ENCODE assay signal across 1 cellular context in the genomic region with DNA sequence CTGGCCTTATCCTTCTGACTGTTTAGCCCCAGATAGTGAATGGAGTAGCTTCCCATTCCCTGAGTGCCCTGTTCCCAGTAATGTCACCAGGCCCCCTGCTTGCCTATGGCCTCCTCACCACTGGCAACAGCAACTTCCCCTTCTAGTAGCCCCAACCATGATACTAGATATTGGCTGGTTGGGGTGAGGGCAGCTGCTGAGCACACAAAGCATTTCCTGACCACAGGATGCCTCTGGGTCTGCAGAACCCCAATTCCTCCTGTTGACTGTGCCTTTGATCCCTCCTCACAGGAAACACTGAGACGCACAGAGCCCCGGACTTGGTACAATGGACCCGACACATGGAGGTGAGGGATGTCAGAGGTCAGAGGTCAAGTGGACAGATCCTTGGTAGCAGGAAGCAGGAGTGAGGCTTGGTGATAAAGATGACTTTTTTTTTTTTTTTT.
TF ChIP-seq lines count a peak whose summit lies in the region.

No MANE protein-coding gene starts in this region.

TF ChIP-seq in GM12878, 131 proteins besides CTCF, POLR2A, EP300 and RAD21:
- TF ChIP-seq CHD1 (IDR thresholded peaks at IDR 0.05; ENCODE audit: low read depth, low read length) (no peak), RUNX3 (IDR thresholded peaks at IDR 0.05; ENCODE audit: low read length) (peak; percentile 20; the same call in 1 of the 2 replicates), NR2C1 (IDR thresholded peaks at IDR 0.05) (peak; percentile 86), NR2F1 (conservative IDR thresholded peaks at IDR 0.05) (peak; percentile 93), IKZF1 (conservative IDR thresholded peaks at IDR 0.05) (peak; percentile 36), NR2C2 (IDR thresholded peaks at IDR 0.05; ENCODE audit: borderline replicate concordance, control insufficient read depth, insufficient read length, low read depth) (peak; percentile 70), TAF1 (IDR thresholded peaks at IDR 0.05; ENCODE audit: borderline replicate concordance, low read depth, low read length) (no peak), IKZF2 (IDR thresholded peaks at IDR 0.05) (peak; percentile 24 to 29; a peak in 1 of 4 replicates), BACH1 (IDR thresholded peaks at IDR 0.05; ENCODE audit: borderline replicate concordance) (no peak), MTA2 (IDR thresholded peaks at IDR 0.05; ENCODE audit: low read depth) (no peak), CREB1 (IDR thresholded peaks at IDR 0.05; ENCODE audit: low read depth) (no peak)
- TF ChIP-seq, protein P1, sequence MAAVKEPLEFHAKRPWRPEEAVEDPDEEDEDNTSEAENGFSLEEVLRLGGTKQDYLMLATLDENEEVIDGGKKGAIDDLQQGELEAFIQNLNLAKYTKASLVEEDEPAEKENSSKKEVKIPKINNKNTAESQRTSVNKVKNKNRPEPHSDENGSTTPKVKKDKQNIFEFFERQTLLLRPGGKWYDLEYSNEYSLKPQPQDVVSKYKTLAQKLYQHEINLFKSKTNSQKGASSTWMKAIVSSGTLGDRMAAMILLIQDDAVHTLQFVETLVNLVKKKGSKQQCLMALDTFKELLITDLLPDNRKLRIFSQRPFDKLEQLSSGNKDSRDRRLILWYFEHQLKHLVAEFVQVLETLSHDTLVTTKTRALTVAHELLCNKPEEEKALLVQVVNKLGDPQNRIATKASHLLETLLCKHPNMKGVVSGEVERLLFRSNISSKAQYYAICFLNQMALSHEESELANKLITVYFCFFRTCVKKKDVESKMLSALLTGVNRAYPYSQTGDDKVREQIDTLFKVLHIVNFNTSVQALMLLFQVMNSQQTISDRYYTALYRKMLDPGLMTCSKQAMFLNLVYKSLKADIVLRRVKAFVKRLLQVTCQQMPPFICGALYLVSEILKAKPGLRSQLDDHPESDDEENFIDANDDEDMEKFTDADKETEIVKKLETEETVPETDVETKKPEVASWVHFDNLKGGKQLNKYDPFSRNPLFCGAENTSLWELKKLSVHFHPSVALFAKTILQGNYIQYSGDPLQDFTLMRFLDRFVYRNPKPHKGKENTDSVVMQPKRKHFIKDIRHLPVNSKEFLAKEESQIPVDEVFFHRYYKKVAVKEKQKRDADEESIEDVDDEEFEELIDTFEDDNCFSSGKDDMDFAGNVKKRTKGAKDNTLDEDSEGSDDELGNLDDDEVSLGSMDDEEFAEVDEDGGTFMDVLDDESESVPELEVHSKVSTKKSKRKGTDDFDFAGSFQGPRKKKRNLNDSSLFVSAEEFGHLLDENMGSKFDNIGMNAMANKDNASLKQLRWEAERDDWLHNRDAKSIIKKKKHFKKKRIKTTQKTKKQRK (IDR thresholded peaks at IDR 0.05; ENCODE audit: low read depth, low read length) = no peak
